1 cellular context compared by ENCODE assay signal in genomic region chr6:26205161-26205624, GRCh38.
TF ChIP-seq lines count a peak whose summit lies in the region.

No MANE protein-coding gene starts in this region.

TF ChIP-seq in K562, 482 proteins besides CTCF, POLR2A, EP300 and RAD21 (continued from another document and continues in another):
- TF ChIP-seq E2F8 (IDR thresholded peaks at IDR 0.05; ENCODE audit: low read depth, partially characterized antibody) = no peak
- TF ChIP-seq TAF1 (IDR thresholded peaks at IDR 0.05; ENCODE audit: control insufficient read depth, extremely low read depth, insufficient read depth, low read length, severe bottlenecking) = no peak
- no peak for TF ChIP-seq ILK (tag; IDR thresholded peaks at IDR 0.05; ENCODE audit: borderline replicate concordance, low read depth)
- no peak for TF ChIP-seq JUNB (CRISPR knock-in tag; conservative IDR thresholded peaks at IDR 0.05)
- peak; percentile 80; the same call in 1 of the 2 replicates for TF ChIP-seq ZNF518B (CRISPR knock-in tag; IDR thresholded peaks at IDR 0.05)
- TF ChIP-seq RFX1 (IDR thresholded peaks at IDR 0.05) = 0 out of 2 replicates have a peak, but pooled peaks have one; percentile 13
- no peak for TF ChIP-seq NR3C1 (CRISPR knock-in tag; IDR thresholded peaks at IDR 0.05)
- peak; percentile 87 for TF ChIP-seq ZBTB17 (CRISPR knock-in tag; IDR thresholded peaks at IDR 0.05)
- no peak for TF ChIP-seq ZBTB12 (CRISPR knock-in tag; IDR thresholded peaks at IDR 0.05)
- no peak for TF ChIP-seq MLLT1 (IDR thresholded peaks at IDR 0.05)
- TF ChIP-seq COPS2 (conservative IDR thresholded peaks at IDR 0.05) = no peak
- TF ChIP-seq CREBBP (IDR thresholded peaks at IDR 0.05; ENCODE audit: low read depth, low read length) = no peak
- no peak for TF ChIP-seq ZNF274 (IDR thresholded peaks at IDR 0.05; ENCODE audit: borderline replicate concordance, low read depth, low read length)
- no peak; the same call in 1 of the 2 replicates for TF ChIP-seq PML (IDR thresholded peaks at IDR 0.05; ENCODE audit: low read length)
- TF ChIP-seq RERE (CRISPR knock-in tag; IDR thresholded peaks at IDR 0.05; ENCODE audit: borderline replicate concordance) = 0 out of 2 replicates have a peak, but pooled peaks have one; percentile 19
- no peak; the same call in 1 of the 2 replicates for TF ChIP-seq SMARCA4 (IDR thresholded peaks at IDR 0.05)
- no peak for TF ChIP-seq ZNF316 (IDR thresholded peaks at IDR 0.05)
- TF ChIP-seq RUNX1 (IDR thresholded peaks at IDR 0.05; ENCODE audit: low read depth) = no peak
- peak; percentile 57; the same call in 1 of the 2 replicates for TF ChIP-seq E4F1 (CRISPR knock-in tag; IDR thresholded peaks at IDR 0.05; ENCODE audit: borderline replicate concordance)
- TF ChIP-seq ZNF174 (CRISPR knock-in tag; IDR thresholded peaks at IDR 0.05) = no peak
- no peak for TF ChIP-seq GTF2F1 (IDR thresholded peaks at IDR 0.05; ENCODE audit: low read depth, low read length)
- TF ChIP-seq TFE3 (CRISPR knock-in tag; IDR thresholded peaks at IDR 0.05) = no peak; the same call in 1 of the 2 replicates
- TF ChIP-seq CEBPZ (IDR thresholded peaks at IDR 0.05; ENCODE audit: borderline replicate concordance, low read depth, low read length) = no peak
- TF ChIP-seq PCBP2 (IDR thresholded peaks at IDR 0.05; ENCODE audit: low read depth, low read length, poor library complexity, severe bottlenecking) = no peak
- no peak for TF ChIP-seq SREBF1 (IDR thresholded peaks at IDR 0.05; ENCODE audit: borderline replicate concordance, low read depth, low read length)
- no peak for TF ChIP-seq NR2C1 (IDR thresholded peaks at IDR 0.05)
- no peak for TF ChIP-seq NR2C1 (tag; IDR thresholded peaks at IDR 0.05)
